Comparison of ENCODE assay signal across 30 cellular contexts in genomic region chr12:5059358-5059757, GRCh38. TPM values are rescaled to one million over a fixed set of nuclear protein-coding genes. Genes with fewer than 3 reads are reported as not detected.
DNase-seq lines count a peak whose midpoint lies in the region; ATAC-seq and TF ChIP-seq lines count a peak whose summit lies in the region.
"Had no signal": no experiment of that assay in that cellular context is flagged by ENCODE, and none has a peak within 500 bp of the region (broad histone marks: within the 10 kb centered on the region; RNA-seq: fewer than 3 reads in every experiment).

No MANE protein-coding gene starts in this region.

- DNase-seq in RPMI8226 (peak; percentile 39), left ventricle myocardium inferior (no peak), tibial artery (peak in 1 of 2 donors; percentile 77), NCI-H2107 treated with DMSO at 0.1 percent for 48 hours (lab: John Stamatoyannopoulos, UW; ENCODE audit: unreplicated experiment) (no peak), SIG-M5 treated with dmso at 0.1 percent for 504 hours (lab: John Stamatoyannopoulos, UW; ENCODE audit: unreplicated experiment) (no peak)
- DNase-seq: ACHN; activated CD4-positive, alpha-beta memory T cell treated with anti-CD3 and anti-CD28 coated beads for 36 hours; activated CD4-positive, alpha-beta T cell treated with anti-CD3 and anti-CD28 coated beads for 1 hour; activated CD8-positive, alpha-beta memory T cell treated with anti-CD3 and anti-CD28 coated beads, Interleukin-2, amount 50 U/mL, for 4 hours; activated naive CD4-positive, alpha-beta T cell treated with Interleukin-2 at 50 U/mL for 16 hours; brain microvascular endothelial cell; CD4-positive, alpha-beta memory T cell; effector CD8-positive, alpha-beta T cell; immature natural killer cell; left colon; NCI-H2029; NCI-H526; NK-92 treated with Interleukin-12 subunit alpha and Interleukin-12 subunit beta, amount 100 ng/mL, for 24 hours; PC-9; retina; SHP77 treated with DMSO at 0.1 percent for 48 hours; spleen; stimulated activated CD4-positive, alpha-beta T cell treated with anti-CD3 and anti-CD28 coated beads, Interleukin-2, amount 100 ng/mL, for 24 hours had no signal

- H3K27ac ChIP-seq in left ventricle myocardium inferior (replicated peaks) (peak overlapping the region; percentile 38), tibial artery (peak overlapping the region; percentile 68 to 84)
- H3K27ac ChIP-seq: brain microvascular endothelial cell, PC-9, spleen had no signal

- ATAC-seq in GM18867 (IDR thresholded peaks at IDR 0.05; ENCODE audit: unreplicated experiment) (peak; percentile 54), GM19351 (IDR thresholded peaks at IDR 0.05; ENCODE audit: unreplicated experiment) (no peak)
- ATAC-seq: HCT116, left colon had no signal

- no peak for TF ChIP-seq CTCF in left ventricle myocardium inferior (IDR thresholded peaks at IDR 0.05; ENCODE audit: borderline replicate concordance)
- no peak for TF ChIP-seq CTCF in tibial artery (IDR thresholded peaks at IDR 0.05)

- H3K36me3 ChIP-seq in left ventricle myocardium inferior (no peaks in the 10 kb centered on the region), tibial artery (no peaks in the 10 kb centered on the region)
- H3K36me3 ChIP-seq: brain microvascular endothelial cell, spleen had no signal

- no peaks in the 10 kb centered on the region for H3K9me3 ChIP-seq in left ventricle myocardium inferior (replicated peaks)
- H3K9me3 ChIP-seq in tibial artery = no peaks in the 10 kb centered on the region
- H3K9me3 ChIP-seq: spleen had no signal

- intact Hi-C loops in left ventricle myocardium inferior (cut with micrococcal nuclease) = no loop called here
- intact Hi-C loops in tibial artery (cut with DNase I; ENCODE audit: low total_unique reads) = no loop called here

- no peak overlapping the region for H3K4me3 ChIP-seq in left ventricle myocardium inferior
- H3K4me3 ChIP-seq in tibial artery = no peak overlapping the region
- H3K4me3 ChIP-seq: PC-9, spleen had no signal

- H3K4me1 ChIP-seq in left ventricle myocardium inferior (peaks cover 32% of the 10 kb centered on the region), tibial artery (peaks cover 0 to 45% (median 25%) of the 10 kb centered on the region in 4 donors)
- H3K4me1 ChIP-seq: spleen had no signal

- no peaks in the 10 kb centered on the region for H3K27me3 ChIP-seq in left ventricle myocardium inferior (ENCODE audit: low read depth)
- H3K27me3 ChIP-seq in tibial artery = no peaks in the 10 kb centered on the region
- H3K27me3 ChIP-seq: spleen had no signal

RNA-seq across cellular contexts. Expression of gene KCNA5, which starts 15.7 kb away (rescaled TPM):
- total RNA-seq in left ventricle myocardium inferior = 2.6 TPM
- total RNA-seq: activated CD4-positive, alpha-beta memory T cell treated with anti-CD3 and anti-CD28 coated beads for 36 hours; activated T-helper 1 cell treated with anti-CD3 and anti-CD28 coated beads, Interleukin-12 subunit alpha, Interleukin-12 subunit beta, Interleukin-2, Interleukin-4 antibody, amounts not matched to agents 30 ng/mL and 10 ng/mL and 1 ng/mL, durations not matched to agents 14 hours and 24 hours and 36 hours; CD4-positive, alpha-beta memory T cell; MCF 10A; natural killer cell treated with Interleukin-12 subunit alpha and Interleukin-12 subunit beta and Interleukin-15 and Interleukin-18, amount 100 ng/mL, for 72 hours; osteocyte; PC-9 had no signal
